ENCODE assay signal across 37 cellular contexts in genomic region chr10:89202033-89202425, GRCh38. TPM values are rescaled to one million over a fixed set of nuclear protein-coding genes. Genes with fewer than 3 reads are reported as not detected.
"Had no signal": no experiment of that assay in that cellular context is flagged by ENCODE, and none has a peak within 500 bp of the region (broad histone marks: within the 10 kb centered on the region; RNA-seq: fewer than 3 reads in every experiment).

No MANE protein-coding gene starts in this region.

- H3K36me3 Mint-ChIP-seq: activated naive CD8-positive, alpha-beta T cell treated with anti-CD3 and anti-CD28 coated beads for 36 hours had no signal

- H3K27ac Mint-ChIP-seq: activated CD8-positive, alpha-beta T cell treated with anti-CD3 and anti-CD28 coated beads for 36 hours; activated naive CD8-positive, alpha-beta T cell treated with anti-CD3 and anti-CD28 coated beads for 36 hours; activated T-cell treated with anti-CD3 and anti-CD28 coated beads, Interleukin-2, amount 50 U/mL, for 72 hours; activated T-helper 17 cell treated with anti-CD3 and anti-CD28 coated beads, Interleukin-2, amount 50 U/mL, for 72 hours had no signal

- H3K4me2 ChIP-seq: KMS-11, PC-9 had no signal

- H3K4me3 Mint-ChIP-seq: activated CD8-positive, alpha-beta T cell treated with anti-CD3 and anti-CD28 coated beads for 36 hours; activated naive CD8-positive, alpha-beta T cell treated with anti-CD3 and anti-CD28 coated beads for 36 hours; activated T-cell treated with anti-CD3 and anti-CD28 coated beads, Interleukin-2, amount 50 U/mL, for 72 hours; activated T-helper 17 cell treated with anti-CD3 and anti-CD28 coated beads, Interleukin-2, amount 50 U/mL, for 72 hours had no signal

- H3K4me3 ChIP-seq: cardiac muscle cell, PC-9 had no signal

- H2AFZ ChIP-seq: PC-9 had no signal

- DNase-seq: activated CD4-positive, alpha-beta T cell treated with anti-CD3 and anti-CD28 coated beads for 1 hour; activated CD4-positive, alpha-beta T cell treated with anti-CD3 and anti-CD28 coated beads for 48 hours; activated CD4-positive, alpha-beta T cell treated with anti-CD3 and anti-CD28 coated beads, Interleukin-2, amount 50 U/mL, for 4 hours; activated CD4-positive, CD25-positive, alpha-beta regulatory T cell; activated CD8-positive, alpha-beta T cell treated with anti-CD3 and anti-CD28 coated beads for 36 hours; activated effector memory CD4-positive, alpha-beta T cell treated with anti-CD3 and anti-CD28 coated beads, Interleukin-2, amount 50 U/mL, for 16 hours; activated naive CD4-positive, alpha-beta T cell; activated naive CD4-positive, alpha-beta T cell treated with anti-CD3 and anti-CD28 coated beads, Interleukin-2, amount 50 U/mL, for 16 hours; activated naive CD8-positive, alpha-beta T cell treated with anti-CD3 and anti-CD28 coated beads for 36 hours; activated T-cell treated with anti-CD3 and anti-CD28 coated beads, Interleukin-2, amount 50 U/mL, for 1 hour; activated T-cell treated with anti-CD3 and anti-CD28 coated beads, Interleukin-2, amount 50 U/mL, for 72 hours; amniotic stem cell; aorta; brain microvascular endothelial cell; MM.1S; MV-4-11; NCI-H1092; NCI-H1436 treated with DMSO at 0.1 percent for 48 hours; NCI-H1694 treated with DMSO at 0.1 percent for 48 hours; NCI-H2029; NCI-H345; NCI-H526; NCI-H748 treated with DMSO at 0.1 percent for 48 hours; PC-9; Right ventricle myocardium superior; SW 1271; T-helper 1 cell; T-helper 2 cell; T-helper 9 cell had no signal

- FAIRE-seq: RCC 7860 had no signal

- H3K27ac ChIP-seq: brain microvascular endothelial cell, cardiac muscle cell, KMS-11, PC-9, VCaP had no signal

- H3K36me3 ChIP-seq: brain microvascular endothelial cell, cardiac muscle cell had no signal

- H3K9me3 Mint-ChIP-seq: activated CD8-positive, alpha-beta T cell treated with anti-CD3 and anti-CD28 coated beads for 36 hours; activated naive CD8-positive, alpha-beta T cell treated with anti-CD3 and anti-CD28 coated beads for 36 hours; activated T-cell treated with anti-CD3 and anti-CD28 coated beads, Interleukin-2, amount 50 U/mL, for 72 hours; activated T-helper 17 cell treated with anti-CD3 and anti-CD28 coated beads, Interleukin-2, amount 50 U/mL, for 72 hours had no signal

- ATAC-seq: activated CD8-positive, alpha-beta T cell treated with anti-CD3 and anti-CD28 coated beads for 36 hours; activated T-cell treated with anti-CD3 and anti-CD28 coated beads, Interleukin-2, amount 50 U/mL, for 72 hours; activated T-helper 17 cell treated with anti-CD3 and anti-CD28 coated beads, Interleukin-2, amount 50 U/mL, for 72 hours had no signal

- H3K9ac ChIP-seq: KMS-11 had no signal

RNA-seq across cellular contexts. Expression of gene CH25H, which starts 5.1 kb away (rescaled TPM):
- total RNA-seq: activated CD8-positive, alpha-beta memory T cell treated with anti-CD3 and anti-CD28 coated beads for 36 hours; activated CD8-positive, alpha-beta T cell treated with anti-CD3 and anti-CD28 coated beads for 36 hours; activated T-helper 17 cell treated with anti-CD3 and anti-CD28 coated beads, Interleukin-2, amount 50 U/mL, for 72 hours; cardiac muscle cell; NCI-H460; OCI-LY7; PC-9 had no signal
- polyA plus RNA-seq: cardiac muscle cell had no signal
